Comparison of ENCODE assay signal across 20 cellular contexts in genomic region chr20:16236589-16237241, GRCh38.
"Had no signal": no experiment of that assay in that cellular context is flagged by ENCODE, and none has a peak within 500 bp of the region (broad histone marks: within the 10 kb centered on the region; RNA-seq: fewer than 3 reads in every experiment).

No MANE protein-coding gene starts in this region.

- H3K4me1 ChIP-seq: adrenal gland, breast epithelium, thyroid gland had no signal

- H3K4me1 Mint-ChIP-seq: activated B cell treated with CpG ODN at 0.5 μM for 24 hours; activated CD4-positive, alpha-beta T cell treated with anti-CD3 and anti-CD28 coated beads for 36 hours; central memory CD8-positive, alpha-beta T cell; memory B cell; T-cell had no signal

- H3K27ac ChIP-seq: adrenal gland, breast epithelium, heart right ventricle, thyroid gland had no signal

- H3K9me3 ChIP-seq: adrenal gland, thyroid gland had no signal

- H3K4me3 Mint-ChIP-seq: activated B cell treated with CpG ODN at 0.5 μM for 24 hours; activated CD4-positive, alpha-beta T cell treated with anti-CD3 and anti-CD28 coated beads for 36 hours; activated naive CD8-positive, alpha-beta T cell; activated T-cell treated with anti-CD3 and anti-CD28 coated beads, Interleukin-2, amount 50 U/mL, for 4 hours; central memory CD8-positive, alpha-beta T cell; memory B cell; nephron; T-cell had no signal

- ATAC-seq: activated CD4-positive, alpha-beta T cell treated with anti-CD3 and anti-CD28 coated beads for 36 hours; activated T-cell treated with anti-CD3 and anti-CD28 coated beads, Interleukin-2, amount 50 U/mL, for 4 hours; heart right ventricle; left colon; stimulated activated naive CD8-positive, alpha-beta T cell treated with anti-CD3 and anti-CD28 coated beads, Interleukin-15, Interleukin-2, amounts not matched to agents 100 U/mL and 50 U/mL, for 24 hours; T-cell had no signal

- H3K4me3 ChIP-seq: adrenal gland, breast epithelium, heart right ventricle, thyroid gland had no signal

- H3K27me3 ChIP-seq: adrenal gland, breast epithelium, heart right ventricle, thyroid gland had no signal

- H3K36me3 ChIP-seq: adrenal gland, breast epithelium, heart right ventricle, thyroid gland had no signal

- DNase-seq: activated B cell treated with CpG ODN at 0.5 μM for 24 hours; activated CD4-positive, alpha-beta T cell treated with anti-CD3 and anti-CD28 coated beads for 36 hours; activated CD4-positive, alpha-beta T cell treated with anti-CD3 and anti-CD28 coated beads, Interleukin-2, amount 50 U/mL, for 4 hours; activated CD8-positive, alpha-beta memory T cell treated with anti-CD3 and anti-CD28 coated beads, Interleukin-2, amount 50 U/mL, for 48 hours; activated naive CD4-positive, alpha-beta T cell; activated T-cell treated with anti-CD3 and anti-CD28 coated beads, Interleukin-2, amount 50 U/mL, for 4 hours; adrenal gland; heart right ventricle; left colon; stimulated activated CD4-positive, alpha-beta T cell treated with anti-CD3 and anti-CD28 coated beads, Interleukin-4, amount 100 ng/mL, for 1 hour; stimulated activated naive CD8-positive, alpha-beta T cell treated with anti-CD3 and anti-CD28 coated beads, Interleukin-15, Interleukin-2, amounts not matched to agents 100 U/mL and 50 U/mL, for 24 hours; substantia nigra; T-cell; thyroid gland had no signal

- H3K36me3 Mint-ChIP-seq: activated naive CD8-positive, alpha-beta T cell; T-cell had no signal

- H3K27ac Mint-ChIP-seq: activated B cell treated with CpG ODN at 0.5 μM for 24 hours; activated CD4-positive, alpha-beta T cell treated with anti-CD3 and anti-CD28 coated beads for 36 hours; activated naive CD8-positive, alpha-beta T cell; activated T-helper 2 cell treated with anti-CD3 and anti-CD28 coated beads, Interferon-gamma antibody, Interleukin-2, Interleukin-4, amounts not matched to agents 10 μg/mL and 5 μg/mL and 100 μg/mL, durations not matched to agents 14 hours and 24 hours and 36 hours; memory B cell; T-cell had no signal

- H3K27me3 Mint-ChIP-seq: activated CD4-positive, alpha-beta T cell treated with anti-CD3 and anti-CD28 coated beads for 36 hours; activated naive CD8-positive, alpha-beta T cell; central memory CD8-positive, alpha-beta T cell; memory B cell; T-cell had no signal

- H3K9me3 Mint-ChIP-seq: activated T-helper 2 cell treated with anti-CD3 and anti-CD28 coated beads, Interferon-gamma antibody, Interleukin-2, Interleukin-4, amounts not matched to agents 10 μg/mL and 5 μg/mL and 100 μg/mL, durations not matched to agents 14 hours and 24 hours and 36 hours had no signal
